In genomic region chr2:241198381-241199282, GRCh38 we compare ENCODE assay signal across 2 cellular contexts.
TF ChIP-seq lines count a peak whose summit lies in the region.

No MANE protein-coding gene starts in this region.

TF ChIP-seq in GM23338, 12 proteins besides CTCF, POLR2A, EP300 and RAD21:
- TF ChIP-seq ZNF462 (CRISPR knock-in tag; IDR thresholded peaks at IDR 0.05) (no peak), EZH2 (IDR thresholded peaks at IDR 0.05; ENCODE audit: low read depth, unreplicated experiment) (no peak), CREB1 (CRISPR knock-in tag; IDR thresholded peaks at IDR 0.05; ENCODE audit: low read depth) (no peak), NANOG (IDR thresholded peaks at IDR 0.05; ENCODE audit: borderline replicate concordance) (no peak), JUNB (IDR thresholded peaks at IDR 0.05; ENCODE audit: unreplicated experiment) (no peak), STAT1 (IDR thresholded peaks at IDR 0.05; ENCODE audit: unreplicated experiment) (no peak)
- TF ChIP-seq, protein P1, sequence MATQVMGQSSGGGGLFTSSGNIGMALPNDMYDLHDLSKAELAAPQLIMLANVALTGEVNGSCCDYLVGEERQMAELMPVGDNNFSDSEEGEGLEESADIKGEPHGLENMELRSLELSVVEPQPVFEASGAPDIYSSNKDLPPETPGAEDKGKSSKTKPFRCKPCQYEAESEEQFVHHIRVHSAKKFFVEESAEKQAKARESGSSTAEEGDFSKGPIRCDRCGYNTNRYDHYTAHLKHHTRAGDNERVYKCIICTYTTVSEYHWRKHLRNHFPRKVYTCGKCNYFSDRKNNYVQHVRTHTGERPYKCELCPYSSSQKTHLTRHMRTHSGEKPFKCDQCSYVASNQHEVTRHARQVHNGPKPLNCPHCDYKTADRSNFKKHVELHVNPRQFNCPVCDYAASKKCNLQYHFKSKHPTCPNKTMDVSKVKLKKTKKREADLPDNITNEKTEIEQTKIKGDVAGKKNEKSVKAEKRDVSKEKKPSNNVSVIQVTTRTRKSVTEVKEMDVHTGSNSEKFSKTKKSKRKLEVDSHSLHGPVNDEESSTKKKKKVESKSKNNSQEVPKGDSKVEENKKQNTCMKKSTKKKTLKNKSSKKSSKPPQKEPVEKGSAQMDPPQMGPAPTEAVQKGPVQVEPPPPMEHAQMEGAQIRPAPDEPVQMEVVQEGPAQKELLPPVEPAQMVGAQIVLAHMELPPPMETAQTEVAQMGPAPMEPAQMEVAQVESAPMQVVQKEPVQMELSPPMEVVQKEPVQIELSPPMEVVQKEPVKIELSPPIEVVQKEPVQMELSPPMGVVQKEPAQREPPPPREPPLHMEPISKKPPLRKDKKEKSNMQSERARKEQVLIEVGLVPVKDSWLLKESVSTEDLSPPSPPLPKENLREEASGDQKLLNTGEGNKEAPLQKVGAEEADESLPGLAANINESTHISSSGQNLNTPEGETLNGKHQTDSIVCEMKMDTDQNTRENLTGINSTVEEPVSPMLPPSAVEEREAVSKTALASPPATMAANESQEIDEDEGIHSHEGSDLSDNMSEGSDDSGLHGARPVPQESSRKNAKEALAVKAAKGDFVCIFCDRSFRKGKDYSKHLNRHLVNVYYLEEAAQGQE (IDR thresholded peaks at IDR 0.05; ENCODE audit: unreplicated experiment), result no peak
- TF ChIP-seq, protein P2, sequence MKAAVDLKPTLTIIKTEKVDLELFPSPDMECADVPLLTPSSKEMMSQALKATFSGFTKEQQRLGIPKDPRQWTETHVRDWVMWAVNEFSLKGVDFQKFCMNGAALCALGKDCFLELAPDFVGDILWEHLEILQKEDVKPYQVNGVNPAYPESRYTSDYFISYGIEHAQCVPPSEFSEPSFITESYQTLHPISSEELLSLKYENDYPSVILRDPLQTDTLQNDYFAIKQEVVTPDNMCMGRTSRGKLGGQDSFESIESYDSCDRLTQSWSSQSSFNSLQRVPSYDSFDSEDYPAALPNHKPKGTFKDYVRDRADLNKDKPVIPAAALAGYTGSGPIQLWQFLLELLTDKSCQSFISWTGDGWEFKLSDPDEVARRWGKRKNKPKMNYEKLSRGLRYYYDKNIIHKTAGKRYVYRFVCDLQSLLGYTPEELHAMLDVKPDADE (IDR thresholded peaks at IDR 0.05), result no peak

TF ChIP-seq in IMR-90, 13 proteins besides CTCF, POLR2A, EP300 and RAD21:
- TF ChIP-seq FOS (IDR thresholded peaks at IDR 0.05; ENCODE audit: low read depth, low read length), result no peak
- TF ChIP-seq NFE2L2 (IDR thresholded peaks at IDR 0.05; ENCODE audit: low read depth, low read length), result no peak
- TF ChIP-seq CEBPB (IDR thresholded peaks at IDR 0.05; ENCODE audit: low read depth, low read length), result no peak
- TF ChIP-seq SMC3 (IDR thresholded peaks at IDR 0.05; ENCODE audit: low read depth, low read length), result no peak
- TF ChIP-seq, protein P3, sequence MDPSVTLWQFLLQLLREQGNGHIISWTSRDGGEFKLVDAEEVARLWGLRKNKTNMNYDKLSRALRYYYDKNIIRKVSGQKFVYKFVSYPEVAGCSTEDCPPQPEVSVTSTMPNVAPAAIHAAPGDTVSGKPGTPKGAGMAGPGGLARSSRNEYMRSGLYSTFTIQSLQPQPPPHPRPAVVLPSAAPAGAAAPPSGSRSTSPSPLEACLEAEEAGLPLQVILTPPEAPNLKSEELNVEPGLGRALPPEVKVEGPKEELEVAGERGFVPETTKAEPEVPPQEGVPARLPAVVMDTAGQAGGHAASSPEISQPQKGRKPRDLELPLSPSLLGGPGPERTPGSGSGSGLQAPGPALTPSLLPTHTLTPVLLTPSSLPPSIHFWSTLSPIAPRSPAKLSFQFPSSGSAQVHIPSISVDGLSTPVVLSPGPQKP (IDR thresholded peaks at IDR 0.05; ENCODE audit: borderline replicate concordance, low read depth, low read length), result no peak
